Comparison of ENCODE assay signal across 16 cellular contexts in genomic region chr12:80676042-80676636, GRCh38. TPM values are rescaled to one million over a fixed set of nuclear protein-coding genes. Genes with fewer than 3 reads are reported as not detected.
DNase-seq lines count a peak whose midpoint lies in the region; ATAC-seq, FAIRE-seq and TF ChIP-seq lines count a peak whose summit lies in the region.
"Not testable (repeated sequence)": the region's sequence is repeated elsewhere in the genome, so short reads cannot be mapped to it uniquely, and the experiment has no call there.
"Had no signal": no experiment of that assay in that cellular context is flagged by ENCODE, and none has a peak within 500 bp of the region (broad histone marks: within the 10 kb centered on the region; RNA-seq: fewer than 3 reads in every experiment).

No MANE protein-coding gene starts in this region.

- H3K4me3 Mint-ChIP-seq in HFFc6, neural progenitor cell: not testable (repeated sequence)

- not testable (repeated sequence) for H3K9ac ChIP-seq in kidney (ENCODE audit: low read length in 2 of 2); neural progenitor cell

- POLR2A ChIA-PET in BJ (lab: Charles Lee) = not testable (repeated sequence)

- not testable (repeated sequence) for H3K36me3 Mint-ChIP-seq in HFFc6 (ENCODE audit: low read depth); neural progenitor cell

- not testable (repeated sequence) for H2AFZ ChIP-seq in neural progenitor cell (replicated peaks)

- not testable (repeated sequence) for H3K36me3 ChIP-seq in BJ (ENCODE audit: control insufficient read depth, insufficient read depth, low read length); RWPE2 (ENCODE audit: low read depth); kidney (ENCODE audit: control insufficient read depth in 1 of 2, insufficient read depth in 2 of 2, low read length in 2 of 2); neural progenitor cell

- not testable (repeated sequence) for H3K27me3 ChIP-seq in BJ (ENCODE audit: control insufficient read depth, insufficient read depth, low read length); RWPE2 (ENCODE audit: insufficient read depth, poor library complexity, severe bottlenecking); neural progenitor cell

- not testable (repeated sequence) for H3K9me3 Mint-ChIP-seq in HFFc6, neural progenitor cell

- not testable (repeated sequence) for H3K4me1 ChIP-seq in RWPE2 (ENCODE audit: insufficient read depth, poor library complexity, severe bottlenecking); kidney (ENCODE audit: control insufficient read depth in 1 of 2, insufficient read depth in 1 of 2, low read depth in 1 of 2, low read length in 2 of 2); neural progenitor cell

- TF ChIP-seq CTCF in BJ (IDR thresholded peaks at IDR 0.05; ENCODE audit: insufficient read depth, low read depth, low read length) (peak; percentile 5; the same call in 1 of the 2 replicates), HFFc6 (IDR thresholded peaks at IDR 0.05) (peak; percentile 36; the same call in 1 of the 2 replicates)
- not testable (repeated sequence) for TF ChIP-seq CTCF in RWPE2 (IDR thresholded peaks at IDR 0.05; ENCODE audit: poor library complexity, severe bottlenecking); kidney (IDR thresholded peaks at IDR 0.05; ENCODE audit: borderline replicate concordance, extremely low read depth, insufficient read depth); neural progenitor cell (IDR thresholded peaks at IDR 0.05)

- H3K27ac ChIP-seq in RWPE2 (ENCODE audit: poor library complexity, severe bottlenecking); kidney (ENCODE audit: low read depth in 2 of 2, low read length in 2 of 2): not testable (repeated sequence)
- H3K27ac ChIP-seq in neural progenitor cell = peak overlapping the region; percentile 33

- intact Hi-C loops in kidney (cut with DNase I) = not testable (repeated sequence)

- DNase-seq in BJ (ENCODE audit: low read depth); RWPE2 (ENCODE audit: low spot score); neural progenitor cell (ENCODE audit: low spot score): not testable (repeated sequence)
- DNase-seq in HFFc6 (peak; percentile 34), astrocyte of the hippocampus (ENCODE audit: low read depth, low spot score) (peak; percentile 13), fibroblast of peridontal ligament (ENCODE audit: extremely low read depth) (peak; percentile 59), kidney (peak; percentile 29), urothelium cell line (ENCODE audit: low spot score) (peak; percentile 1)

- ATAC-seq in RWPE2 (ENCODE audit: low read depth) = 0 out of 3 replicates have a peak, but pooled peaks have one; percentile 33

- not testable (repeated sequence) for H3K4me3 ChIP-seq in BJ (ENCODE audit: low read depth, low read length); RWPE2 (ENCODE audit: severe bottlenecking); kidney (ENCODE audit: low read length in 2 of 2); neural progenitor cell

- CTCF ChIA-PET in BJ (lab: Yijun Ruan, JAX) = interaction anchor here (0.7 kb wide), 1 partner anchor 435 kb away, joined by 3 read pairs; no protein-coding TSS in a partner anchor

- H3F3A ChIP-seq in neural progenitor cell (ENCODE audit: low read depth) = not testable (repeated sequence)

- peaks cover 27% of the 10 kb centered on the region for H3K4me1 Mint-ChIP-seq in HFFc6 (ENCODE audit: low read depth)
- not testable (repeated sequence) for H3K4me1 Mint-ChIP-seq in neural progenitor cell

- not testable (repeated sequence) for H3K27me3 Mint-ChIP-seq in HFFc6 (ENCODE audit: insufficient read depth); neural progenitor cell (ENCODE audit: insufficient read depth, low read depth)

- H3K9me3 ChIP-seq in RWPE2 (ENCODE audit: severe bottlenecking); kidney (ENCODE audit: control insufficient read depth in 1 of 2, low read length in 2 of 2); neural progenitor cell (ENCODE audit: low read depth): not testable (repeated sequence)

- H3K79me2 ChIP-seq in neural progenitor cell (ENCODE audit: low read depth) = not testable (repeated sequence)

- H3K4me2 ChIP-seq in neural progenitor cell = not testable (repeated sequence)

- not testable (repeated sequence) for FAIRE-seq in kidney (lab: Jason Lieb, UNC); urothelium cell line (lab: Jason Lieb, UNC)

- H3K27ac Mint-ChIP-seq in HFFc6 = peak overlapping the region; percentile 1; the same call in 1 of the 2 replicates
- not testable (repeated sequence) for H3K27ac Mint-ChIP-seq in neural progenitor cell

- not testable (repeated sequence) for H4K20me1 ChIP-seq in neural progenitor cell (ENCODE audit: low read depth)

RNA-seq across cellular contexts. Expression of gene MYF6, which starts 31.3 kb away (rescaled TPM):
- polyA plus RNA-seq in BJ (2011; rRNA removed) (0.06 TPM in 1 of 2 replicates, not detected in the other), kidney (ENCODE audit: insufficient read depth, low read depth, low replicate concordance) (not detected)
- polyA minus RNA-seq in BJ (2011; rRNA and poly(A)+ RNA removed) = not detected in 2 replicates
- not detected for total RNA-seq in HFFc6 (2021; fragmentation: NEBNext Ultra II Directional; extraction: Animal tissue kit (Norgen Biotek cat#: 25700))
- total RNA-seq in kidney (not detected), neural progenitor cell (ENCODE audit: low replicate concordance) (0.43 and 0.97 TPM in 2 replicates)
- total RNA-seq: activated CD4-positive, alpha-beta T cell treated with anti-CD3 and anti-CD28 coated beads, Interleukin-2, amount 10 ng/mL, durations not matched to agents 24 days and 14 days; activated T-helper 2 cell treated with anti-CD3 and anti-CD28 coated beads, Interferon-gamma antibody, Interleukin-2, Interleukin-4, amounts not matched to agents 10 μg/mL and 5 μg/mL and 100 μg/mL, durations not matched to agents 14 hours and 24 hours and 36 hours; CD4-positive, alpha-beta memory T cell; epithelial cell of proximal tubule; mesenteric fat pad; Peyer's patch had no signal
- polyA plus RNA-seq: CD4-positive, alpha-beta memory T cell; IgD-negative memory B cell had no signal

RNA-seq across cellular contexts. Expression of gene MYF5, which starts 40.6 kb away (rescaled TPM):
- polyA plus RNA-seq in BJ (2011; rRNA removed) = not detected in 2 replicates
- not detected in 2 replicates for polyA minus RNA-seq in BJ (2011; rRNA and poly(A)+ RNA removed)
- total RNA-seq in HFFc6 (2021; fragmentation: NEBNext Ultra II Directional; extraction: Animal tissue kit (Norgen Biotek cat#: 25700)) = not detected
- total RNA-seq in kidney = not detected
- not detected for polyA plus RNA-seq in kidney (ENCODE audit: insufficient read depth, low read depth, low replicate concordance)
- total RNA-seq in neural progenitor cell (ENCODE audit: low replicate concordance) = not detected in 2 replicates
- total RNA-seq: activated CD4-positive, alpha-beta T cell treated with anti-CD3 and anti-CD28 coated beads, Interleukin-2, amount 10 ng/mL, durations not matched to agents 24 days and 14 days; activated T-helper 2 cell treated with anti-CD3 and anti-CD28 coated beads, Interferon-gamma antibody, Interleukin-2, Interleukin-4, amounts not matched to agents 10 μg/mL and 5 μg/mL and 100 μg/mL, durations not matched to agents 14 hours and 24 hours and 36 hours; cardiac septum; CD4-positive, alpha-beta memory T cell; epithelial cell of proximal tubule; mesenteric fat pad; Peyer's patch had no signal
- polyA plus RNA-seq: CD4-positive, alpha-beta memory T cell; IgD-negative memory B cell had no signal
